1 cellular context compared by ENCODE assay signal in the genomic region with DNA sequence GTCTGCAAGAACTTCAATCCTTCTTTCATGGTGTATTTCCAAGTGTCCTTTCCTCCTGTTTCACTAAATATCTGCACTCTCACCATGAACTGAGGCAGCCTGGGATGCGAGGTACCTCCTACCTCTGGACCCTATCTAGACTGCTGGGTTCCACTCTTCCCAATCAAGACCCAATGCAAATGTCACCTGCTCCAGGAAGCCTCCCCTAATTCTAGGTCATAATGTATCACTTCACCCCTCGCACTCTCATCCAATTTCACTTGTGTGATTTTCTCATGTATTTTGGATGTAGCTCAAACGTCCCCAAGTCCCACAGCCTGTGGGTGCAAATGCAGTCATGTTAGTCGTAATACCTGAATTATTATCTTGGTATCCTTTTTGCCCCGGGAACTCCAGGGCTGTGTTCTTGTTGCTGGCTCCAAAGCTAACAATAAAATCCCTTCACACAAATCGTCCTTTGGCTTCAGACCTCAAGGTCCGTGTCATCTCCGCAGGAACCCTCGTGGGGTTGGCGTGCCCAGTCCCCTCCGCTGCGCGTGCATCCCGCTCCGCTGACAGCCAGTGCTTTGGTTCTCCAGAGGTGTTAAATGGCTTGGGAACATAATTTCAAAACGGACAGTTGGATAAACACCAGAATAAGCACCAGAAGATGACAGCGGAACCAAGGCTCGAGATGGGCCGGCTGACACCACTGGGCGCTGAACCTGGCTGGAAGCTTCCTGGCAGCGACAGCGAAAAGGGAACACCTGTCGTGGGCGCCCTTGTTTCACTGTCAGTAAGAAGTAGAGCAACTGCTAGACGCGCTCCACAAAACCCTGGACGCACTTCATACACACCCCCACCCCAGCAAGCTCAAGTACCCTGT.
A peak's percentile ranks its signal among the peaks of the same experiment; 100 is the strongest.
TF ChIP-seq lines count a peak whose summit lies in the region.

No MANE protein-coding gene starts in this region.

TF ChIP-seq in K562, 482 proteins besides CTCF, POLR2A, EP300 and RAD21:
- TF ChIP-seq TEAD1 (CRISPR knock-in tag; IDR thresholded peaks at IDR 0.05) (0 out of 4 replicates have a peak, but pooled peaks of 1 of the 2 experiments have one; percentile 50), HDAC2 (IDR thresholded peaks at IDR 0.05) (no peak), BCOR (IDR thresholded peaks at IDR 0.05) (no peak), ZZZ3 (IDR thresholded peaks at IDR 0.05) (no peak), CHD4 (IDR thresholded peaks at IDR 0.05; ENCODE audit: insufficient read depth, insufficient replicate concordance, low read depth, low read length, poor library complexity, severe bottlenecking) (peak; percentile 10), ZNF830 (CRISPR knock-in tag; IDR thresholded peaks at IDR 0.05) (no peak), FOXA3 (CRISPR knock-in tag; conservative IDR thresholded peaks at IDR 0.05 in 1 of 2, IDR thresholded peaks at IDR 0.05 in 1 of 2) (peak in 1 of 2 experiments; percentile 52; a peak in 1 of 4 replicates), ZC3H8 (IDR thresholded peaks at IDR 0.05) (no peak), TBL1XR1 (IDR thresholded peaks at IDR 0.05; ENCODE audit: low read length in 2 of 2) (no peak), KDM5B (IDR thresholded peaks at IDR 0.05; ENCODE audit: insufficient replicate concordance, low read depth, low read length) (no peak), ZNF780A (CRISPR knock-in tag; IDR thresholded peaks at IDR 0.05) (no peak), ZNF121 (CRISPR knock-in tag; conservative IDR thresholded peaks at IDR 0.05) (no peak), RBBP5 (IDR thresholded peaks at IDR 0.05; ENCODE audit: borderline replicate concordance, insufficient read depth, low read length, poor library complexity, severe bottlenecking) (peak; percentile 7), JUN (IDR thresholded peaks at IDR 0.05; ENCODE audit: borderline replicate concordance, low read depth, low read length) (no peak), JUN (CRISPR knock-in tag; IDR thresholded peaks at IDR 0.05; ENCODE audit: borderline replicate concordance) (0 out of 2 replicates have a peak, but pooled peaks have one; percentile 15), TAF15 (IDR thresholded peaks at IDR 0.05; ENCODE audit: low read depth, low read length) (0 out of 2 replicates have a peak, but pooled peaks have one; percentile 45)
- TF ChIP-seq, protein P1, sequence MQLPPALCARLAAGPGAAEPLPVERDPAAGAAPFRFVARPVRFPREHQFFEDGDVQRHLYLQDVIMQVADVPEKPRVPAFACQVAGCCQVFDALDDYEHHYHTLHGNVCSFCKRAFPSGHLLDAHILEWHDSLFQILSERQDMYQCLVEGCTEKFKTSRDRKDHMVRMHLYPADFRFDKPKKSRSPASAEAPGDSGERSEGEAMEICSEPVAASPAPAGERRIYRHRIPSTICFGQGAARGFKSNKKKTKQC (CRISPR knock-in tag; IDR thresholded peaks at IDR 0.05): 0 out of 2 replicates have a peak, but pooled peaks have one; percentile 25
TF ChIP-seq in K562: peak in this region for 7.
